1 cellular context compared by ENCODE assay signal in the genomic region with DNA sequence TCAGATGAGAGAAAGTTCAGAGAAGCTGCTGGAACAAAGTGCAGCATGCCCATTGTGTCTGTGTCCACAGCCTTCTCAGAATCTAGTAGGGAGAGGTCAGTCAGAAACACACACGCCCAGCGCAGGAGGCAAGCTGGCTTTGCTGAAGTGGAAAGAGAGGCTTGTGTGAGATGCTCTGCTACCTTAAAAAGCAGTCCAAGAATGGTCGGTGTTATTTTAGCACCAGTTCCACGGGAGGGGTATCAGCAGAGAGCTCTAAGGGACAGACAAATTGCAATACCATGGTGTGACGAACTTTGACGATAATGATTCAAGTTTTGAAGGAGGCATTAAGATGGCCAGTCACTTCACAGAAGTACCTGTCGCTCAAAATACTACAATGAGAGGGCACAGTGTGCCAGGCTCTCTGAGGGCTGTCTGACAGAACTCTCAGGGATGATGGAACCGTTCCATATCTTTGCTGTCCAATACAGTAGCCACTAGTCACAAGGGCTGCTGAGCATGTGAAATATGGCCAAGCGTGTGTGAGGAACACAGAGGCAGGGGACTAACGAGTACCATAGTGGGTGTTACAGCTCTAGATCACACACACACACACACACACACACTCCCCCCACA.
TF ChIP-seq lines count a peak whose summit lies in the region.

No MANE protein-coding gene starts in this region.

TF ChIP-seq in H1, 55 proteins besides CTCF, POLR2A, EP300 and RAD21:
- no peak for TF ChIP-seq KDM5A (IDR thresholded peaks at IDR 0.05; ENCODE audit: low read length)
- no peak for TF ChIP-seq RFX5 (IDR thresholded peaks at IDR 0.05; ENCODE audit: borderline replicate concordance, low read depth, low read length)
- no peak for TF ChIP-seq EZH2 (IDR thresholded peaks at IDR 0.05; ENCODE audit: low read depth, low read length, severe bottlenecking)
- no peak for TF ChIP-seq NRF1 (IDR thresholded peaks at IDR 0.05; ENCODE audit: low read depth, low read length)
- TF ChIP-seq RNF2 (IDR thresholded peaks at IDR 0.05; ENCODE audit: borderline replicate concordance, low read depth, low read length, missing control alignments, poor library complexity, severe bottlenecking), result no peak
- TF ChIP-seq, protein P1, sequence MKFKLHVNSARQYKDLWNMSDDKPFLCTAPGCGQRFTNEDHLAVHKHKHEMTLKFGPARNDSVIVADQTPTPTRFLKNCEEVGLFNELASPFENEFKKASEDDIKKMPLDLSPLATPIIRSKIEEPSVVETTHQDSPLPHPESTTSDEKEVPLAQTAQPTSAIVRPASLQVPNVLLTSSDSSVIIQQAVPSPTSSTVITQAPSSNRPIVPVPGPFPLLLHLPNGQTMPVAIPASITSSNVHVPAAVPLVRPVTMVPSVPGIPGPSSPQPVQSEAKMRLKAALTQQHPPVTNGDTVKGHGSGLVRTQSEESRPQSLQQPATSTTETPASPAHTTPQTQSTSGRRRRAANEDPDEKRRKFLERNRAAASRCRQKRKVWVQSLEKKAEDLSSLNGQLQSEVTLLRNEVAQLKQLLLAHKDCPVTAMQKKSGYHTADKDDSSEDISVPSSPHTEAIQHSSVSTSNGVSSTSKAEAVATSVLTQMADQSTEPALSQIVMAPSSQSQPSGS (IDR thresholded peaks at IDR 0.05; ENCODE audit: low read length), result no peak
- no peak for TF ChIP-seq SUZ12 (IDR thresholded peaks at IDR 0.05; ENCODE audit: low read length)
- TF ChIP-seq TAF1 (IDR thresholded peaks at IDR 0.05; ENCODE audit: low read depth, low read length), result no peak
- no peak for TF ChIP-seq FOSL1 (IDR thresholded peaks at IDR 0.05; ENCODE audit: insufficient read depth, low read depth, low read length)
TF ChIP-seq in H1: peak in this region for 0.
